Comparison of ENCODE assay signal across 1 cellular context in genomic region chr6:139480356-139480833, GRCh38.
TF ChIP-seq lines count a peak whose summit lies in the region.

No MANE protein-coding gene starts in this region.

TF ChIP-seq in HepG2, 621 proteins besides CTCF, POLR2A, EP300 and RAD21 (continued from another document and continues in another):
- no peak for TF ChIP-seq ZNF704 (CRISPR knock-in tag; IDR thresholded peaks at IDR 0.05; ENCODE audit: borderline replicate concordance)
- TF ChIP-seq RFXANK (CRISPR knock-in tag; IDR thresholded peaks at IDR 0.05) = peak; percentile 56; the same call in 1 of the 2 replicates
- TF ChIP-seq U2AF1 (optimal IDR thresholded peaks at IDR 0.05; ENCODE audit: low read depth, low read length) = no peak
- TF ChIP-seq ZNF3 (CRISPR knock-in tag; IDR thresholded peaks at IDR 0.05) = peak; percentile 70; the same call in 1 of the 2 replicates
- no peak; the same call in 1 of the 2 replicates for TF ChIP-seq MEIS1 (CRISPR knock-in tag; IDR thresholded peaks at IDR 0.05; ENCODE audit: borderline replicate concordance)
- TF ChIP-seq JUND (CRISPR knock-in tag; IDR thresholded peaks at IDR 0.05) = peak; percentile 84
- no peak for TF ChIP-seq STAT6 (CRISPR knock-in tag; IDR thresholded peaks at IDR 0.05; ENCODE audit: borderline replicate concordance)
- TF ChIP-seq PRPF4 (IDR thresholded peaks at IDR 0.05; ENCODE audit: low read depth, low read length, poor library complexity, severe bottlenecking) = no peak
- peak; percentile 99 for TF ChIP-seq HMG20A (CRISPR knock-in tag; IDR thresholded peaks at IDR 0.05; ENCODE audit: borderline replicate concordance)
- TF ChIP-seq NR2F1 (CRISPR knock-in tag; IDR thresholded peaks at IDR 0.05) = peak; percentile 99 to 100
- TF ChIP-seq ZNF256 (CRISPR knock-in tag; conservative IDR thresholded peaks at IDR 0.05) = no peak
- peak; percentile 100 for TF ChIP-seq CEBPG (CRISPR knock-in tag; IDR thresholded peaks at IDR 0.05)
- TF ChIP-seq NCOR1 (IDR thresholded peaks at IDR 0.05; ENCODE audit: borderline replicate concordance, low read length) = peak; percentile 90; the same call in 1 of the 2 replicates
- peak; percentile 86 for TF ChIP-seq FOXP4 (CRISPR knock-in tag; IDR thresholded peaks at IDR 0.05)
- TF ChIP-seq U2AF2 (IDR thresholded peaks at IDR 0.05; ENCODE audit: low read depth, low read length) = no peak
- TF ChIP-seq BRCA1 (CRISPR knock-in tag; IDR thresholded peaks at IDR 0.05) = peak; percentile 53; the same call in 1 of the 2 replicates
- no peak for TF ChIP-seq SOX13 (IDR thresholded peaks at IDR 0.05)
- TF ChIP-seq SOX13 (CRISPR knock-in tag; conservative IDR thresholded peaks at IDR 0.05 in 1 of 2, IDR thresholded peaks at IDR 0.05 in 1 of 2) = peak in 1 of 2 experiments; percentile 94; a peak in 2 of 4 replicates
- no peak for TF ChIP-seq SUZ12 (IDR thresholded peaks at IDR 0.05; ENCODE audit: low read depth, low read length)
- TF ChIP-seq ZNF891 (CRISPR knock-in tag; IDR thresholded peaks at IDR 0.05) = no peak
- no peak for TF ChIP-seq ZBTB40 (IDR thresholded peaks at IDR 0.05)
- peak; percentile 60; the same call in 1 of the 2 replicates for TF ChIP-seq ZBTB40 (CRISPR knock-in tag; IDR thresholded peaks at IDR 0.05)
- TF ChIP-seq ARHGAP35 (CRISPR knock-in tag; IDR thresholded peaks at IDR 0.05; ENCODE audit: borderline replicate concordance) = no peak
- peak; percentile 96 for TF ChIP-seq FOXA3 (CRISPR knock-in tag; IDR thresholded peaks at IDR 0.05)
- no peak for TF ChIP-seq EZH2 (conservative IDR thresholded peaks at IDR 0.05; ENCODE audit: low read depth, low read length)
- peak; percentile 53; the same call in 1 of the 2 replicates for TF ChIP-seq ZNF629 (CRISPR knock-in tag; conservative IDR thresholded peaks at IDR 0.05)
- TF ChIP-seq JARID2 (CRISPR knock-in tag; IDR thresholded peaks at IDR 0.05; ENCODE audit: insufficient replicate concordance) = peak; percentile 38
- no peak for TF ChIP-seq IRF9 (CRISPR knock-in tag; IDR thresholded peaks at IDR 0.05; ENCODE audit: borderline replicate concordance)
- no peak for TF ChIP-seq ZBTB46 (CRISPR knock-in tag; IDR thresholded peaks at IDR 0.05; ENCODE audit: borderline replicate concordance)
- peak; percentile 35; the same call in 1 of the 2 replicates for TF ChIP-seq AHR (CRISPR knock-in tag; IDR thresholded peaks at IDR 0.05)
- TF ChIP-seq NR0B2 (CRISPR knock-in tag; IDR thresholded peaks at IDR 0.05) = no peak
- TF ChIP-seq RERE (CRISPR knock-in tag; IDR thresholded peaks at IDR 0.05; ENCODE audit: low read depth) = peak; percentile 65; the same call in 1 of the 2 replicates
- peak; percentile 97 for TF ChIP-seq NR2F2 (IDR thresholded peaks at IDR 0.05; ENCODE audit: borderline replicate concordance, low read depth)
